19 cellular contexts compared by ENCODE assay signal in genomic region chr12:131065801-131066200, GRCh38.
DNase-seq lines count a peak whose midpoint lies in the region; ATAC-seq, FAIRE-seq and TF ChIP-seq lines count a peak whose summit lies in the region.
"Had no signal": no experiment of that assay in that cellular context is flagged by ENCODE, and none has a peak within 500 bp of the region (broad histone marks: within the 10 kb centered on the region; RNA-seq: fewer than 3 reads in every experiment).

No MANE protein-coding gene starts in this region.

- H3K4me1 ChIP-seq in right lobe of liver, result no peaks in the 10 kb centered on the region
- H3K4me1 ChIP-seq in HepG2 (ENCODE audit: insufficient read depth, low read length), result peaks cover 11% of the 10 kb centered on the region; the same call in 1 of the 2 replicates
- H3K4me1 ChIP-seq: A549 had no signal

- H4K20me1 ChIP-seq in HepG2 (ENCODE audit: insufficient read depth, low read length), result no peaks in the 10 kb centered on the region

- H3K9me3 ChIP-seq in right lobe of liver (no peaks in the 10 kb centered on the region), HepG2 (ENCODE audit: low read length) (no peaks in the 10 kb centered on the region)
- H3K9me3 ChIP-seq: A549 had no signal

- in situ Hi-C loops in HepG2 (cut with HindIII; ENCODE audit: extremely low pct_ligation_motif_present, low pct_unique_long_range_greater_than_20kb), result no loop called here

- intact Hi-C loops in right lobe of liver (cut with DNase I) (no loop called here), HepG2 (cut with micrococcal nuclease; ENCODE audit: unreplicated experiment) (no loop called here)

- H3K27me3 ChIP-seq in right lobe of liver (no peaks in the 10 kb centered on the region), HepG2 (ENCODE audit: control insufficient read depth in 1 of 2, insufficient read depth in 2 of 2, low read length in 2 of 2) (no peaks in the 10 kb centered on the region)

- H3K27ac ChIP-seq in right lobe of liver (no peak overlapping the region), HepG2 (ENCODE audit: extremely low read length, insufficient read depth, low read length) (no peak overlapping the region)
- H3K27ac ChIP-seq: 22Rv1, A549, GM23248 had no signal

- no peak for FAIRE-seq in HepG2 (lab: Jason Lieb, UNC)
- FAIRE-seq: A549, GM12878, GM19239, H54 had no signal

- H3K4me3 ChIP-seq in right lobe of liver, result no peak overlapping the region
- H3K4me3 ChIP-seq in HepG2 (replicated peaks in 1 of 3; ENCODE audit: insufficient read depth in 1 of 3, low read depth in 2 of 3, low read length in 3 of 3), result no peak overlapping the region
- H3K4me3 ChIP-seq: A549, GM12878, GM23248 had no signal

- no peak overlapping the region for H2AFZ ChIP-seq in HepG2 (ENCODE audit: low read length)
- H2AFZ ChIP-seq: GM23248 had no signal

- ATAC-seq in right lobe of liver, result no peak
- ATAC-seq in HepG2, result no peak
- no peak for ATAC-seq in HG03442 (IDR thresholded peaks at IDR 0.05; ENCODE audit: unreplicated experiment)
- ATAC-seq: A549; CD8-positive, alpha-beta T cell; GM12878 had no signal

- CTCF ChIA-PET in HepG2 (lab: Yijun Ruan, JAX; ENCODE audit: low intra/inter-chr PET ratio, low total read pairs), result no interaction called here

- no CpG with 5 or more reads among the region's 4 CpGs for WGBS in right lobe of liver (ENCODE audit: insufficient coverage, low coverage, low lambda C conversion rate, missing lambda C conversion rate)
- 71% methylated on average over 3 of the region's 4 CpGs for WGBS in HepG2 (ENCODE audit: low lambda C conversion rate)

- TF ChIP-seq EP300 in HepG2 (IDR thresholded peaks at IDR 0.05; ENCODE audit: low read depth in 2 of 2, low read length in 2 of 2) (no peak), HepG2 (CRISPR knock-in tag; IDR thresholded peaks at IDR 0.05; ENCODE audit: borderline replicate concordance) (no peak)

- no peak for TF ChIP-seq RAD21 in HepG2 (CRISPR knock-in tag; IDR thresholded peaks at IDR 0.05)

- POLR2A ChIA-PET in HepG2 (lab: Yijun Ruan, JAX), result no interaction called here

- H3K4me2 ChIP-seq in HepG2 (ENCODE audit: low read depth, low read length), result no peak overlapping the region
- H3K4me2 ChIP-seq: A549 had no signal

- TF ChIP-seq CTCF in right lobe of liver (IDR thresholded peaks at IDR 0.05), result no peak
- TF ChIP-seq CTCF in HepG2 (CRISPR knock-in tag; IDR thresholded peaks at IDR 0.05), result no peak

- no peak overlapping the region for H3K9ac ChIP-seq in HepG2 (ENCODE audit: insufficient read depth, low read depth, low read length)
- H3K9ac ChIP-seq: GM23248 had no signal

- BruUV-seq in HepG2 (replicated peaks; lab: Mats Ljungman, UMichigan), result no TSS peak

- TF ChIP-seq POLR2A in right lobe of liver (IDR thresholded peaks at IDR 0.05), result no peak
- no peak for TF ChIP-seq POLR2A in HepG2 (IDR thresholded peaks at IDR 0.05; ENCODE audit: insufficient read depth in 1 of 2, low read depth in 2 of 2, low read length in 2 of 2)

- peak; percentile 48 for DNase-seq in activated effector memory CD4-positive, alpha-beta T cell treated with anti-CD3 and anti-CD28 coated beads, Interleukin-2, amount 50 U/mL, for 16 hours
- DNase-seq in activated effector memory CD4-positive, alpha-beta T cell treated with Interleukin-2 at 50 U/mL for 16 hours, result no peak
- peak in 2 of 3 donors; percentile 23 to 31 for DNase-seq in right lobe of liver
- DNase-seq in HepG2 (ENCODE audit: low spot score), result no peak
- peak; percentile 39 for DNase-seq in islet precursor cell
- DNase-seq in NCI-H146 (lab: John Stamatoyannopoulos, UW), result no peak
- DNase-seq in NCI-H1417 (lab: John Stamatoyannopoulos, UW), result no peak
- DNase-seq: AML-193; Calu3; CD8-positive, alpha-beta T cell; DMS79 treated with DMSO at 0.1 percent for 48 hours; GF-D8; GM23248 had no signal

- H3K36me3 ChIP-seq in right lobe of liver (no peaks in the 10 kb centered on the region), HepG2 (replicated peaks in 1 of 2; ENCODE audit: control insufficient read depth in 1 of 2, insufficient read depth in 2 of 2, low read length in 2 of 2) (no peaks in the 10 kb centered on the region)

- no peaks in the 10 kb centered on the region for H3K79me2 ChIP-seq in HepG2 (ENCODE audit: insufficient read depth, low read length)

TF ChIP-seq in HepG2, 621 proteins besides CTCF, POLR2A, EP300 and RAD21:
- TF ChIP-seq ZNF121 (CRISPR knock-in tag; IDR thresholded peaks at IDR 0.05), result no peak
- TF ChIP-seq ZBTB38 (CRISPR knock-in tag; IDR thresholded peaks at IDR 0.05), result no peak
- TF ChIP-seq ZSCAN22 (CRISPR knock-in tag; IDR thresholded peaks at IDR 0.05), result no peak
- no peak for TF ChIP-seq ZNF670 (CRISPR knock-in tag; IDR thresholded peaks at IDR 0.05; ENCODE audit: borderline replicate concordance)
- TF ChIP-seq FIP1L1 (IDR thresholded peaks at IDR 0.05; ENCODE audit: borderline replicate concordance, insufficient read depth, low read depth, low read length), result no peak
- no peak for TF ChIP-seq CCAR2 (optimal IDR thresholded peaks at IDR 0.05; ENCODE audit: low read depth, low read length)
- TF ChIP-seq ZNF33A (CRISPR knock-in tag; IDR thresholded peaks at IDR 0.05; ENCODE audit: borderline replicate concordance), result no peak
- no peak for TF ChIP-seq BRD4 (CRISPR knock-in tag; IDR thresholded peaks at IDR 0.05)

Comparison
In these comparisons a context has a peak if more than half of its experiments do, and no peak if none do; other contexts are left out.
1. DNase-seq: peak in activated effector memory CD4-positive, alpha-beta T cell treated with anti-CD3 and anti-CD28 coated beads, Interleukin-2, amount 50 U/mL, for 16 hours (single experiment), right lobe of liver (2 of 3) and islet precursor cell (single experiment); none in activated effector memory CD4-positive, alpha-beta T cell treated with Interleukin-2 at 50 U/mL for 16 hours (single experiment), HepG2 (single experiment), NCI-H146 (single experiment) and NCI-H1417 (0 of 3).